In genomic region chr1:229114315-229114714, GRCh38 we compare ENCODE assay signal across 20 cellular contexts.
DNase-seq lines count a peak whose midpoint lies in the region; ATAC-seq, FAIRE-seq and TF ChIP-seq lines count a peak whose summit lies in the region.
"Had no signal": no experiment of that assay in that cellular context is flagged by ENCODE, and none has a peak within 500 bp of the region (broad histone marks: within the 10 kb centered on the region; RNA-seq: fewer than 3 reads in every experiment).

No MANE protein-coding gene starts in this region.

- H3K27me3 Mint-ChIP-seq in Calu3 (ENCODE audit: unreplicated experiment) (no peaks in the 10 kb centered on the region), progenitor cell of endocrine pancreas (no peaks in the 10 kb centered on the region)
- H3K27me3 Mint-ChIP-seq: stimulated activated naive CD8-positive, alpha-beta T cell treated with anti-CD3 and anti-CD28 coated beads, Interleukin-15, amount 100 ng/mL, for 72 hours had no signal

- H3K79me2 ChIP-seq in H1 (ENCODE audit: control insufficient read depth in 1 of 2, insufficient read depth in 2 of 2, low read length in 2 of 2): no peaks in the 10 kb centered on the region

- H3K18ac ChIP-seq in H1 (ENCODE audit: extremely low read depth, low read length): no peak overlapping the region

- H3K36me3 ChIP-seq in H1 (ENCODE audit: control insufficient read depth in 2 of 4, insufficient read depth in 4 of 4, low read length in 3 of 4): no peaks in the 10 kb centered on the region
- H3K36me3 ChIP-seq: breast epithelium, left lung had no signal

- DNase-seq in Calu3: no peak
- DNase-seq in NCI-H69 (lab: John Stamatoyannopoulos, UW): peak; percentile 88
- DNase-seq in H1 (ENCODE audit: low read depth in 1 of 2, low spot score in 2 of 2): no peak
- no peak for DNase-seq in progenitor cell of endocrine pancreas (ENCODE audit: low spot score, unreplicated experiment)
- DNase-seq in cortex of kidney (lab: John Stamatoyannopoulos, UW): no peak
- DNase-seq in ecto neural progenitor cell (ENCODE audit: low spot score): no peak
- DNase-seq: activated CD8-positive, alpha-beta memory T cell treated with anti-CD3 and anti-CD28 coated beads, Interleukin-2, amount 50 U/mL, for 4 hours; activated naive CD4-positive, alpha-beta T cell treated with anti-CD3 and anti-CD28 coated beads, Interleukin-2, amount 50 U/mL, for 16 hours; AML-193; DMS79 treated with DMSO at 0.1 percent for 48 hours; effector CD4-positive, alpha-beta T cell; hypothalamus; left lung; NCI-H1436; NCI-H526 treated with DMSO at 0.1 percent for 48 hours; posterior cingulate gyrus; stimulated activated naive CD8-positive, alpha-beta T cell treated with anti-CD3 and anti-CD28 coated beads, Interleukin-15, amount 100 ng/mL, for 72 hours had no signal

- no peak overlapping the region for H3K4me3 ChIP-seq in H1 (ENCODE audit: extremely low read depth in 1 of 4, insufficient read depth in 2 of 4, low read depth in 3 of 4, low read length in 4 of 4)
- H3K4me3 ChIP-seq: breast epithelium, left lung had no signal

- H3K4me3 Mint-ChIP-seq in Calu3 (ENCODE audit: low read depth, unreplicated experiment) (no peak overlapping the region), progenitor cell of endocrine pancreas (ENCODE audit: low read depth) (no peak overlapping the region)
- H3K4me3 Mint-ChIP-seq: stimulated activated naive CD8-positive, alpha-beta T cell treated with anti-CD3 and anti-CD28 coated beads, Interleukin-15, amount 100 ng/mL, for 72 hours had no signal

- no peak for TF ChIP-seq EP300 in H1 (IDR thresholded peaks at IDR 0.05; ENCODE audit: borderline replicate concordance in 1 of 2, low read depth in 2 of 2, low read length in 2 of 2)

- H3K56ac ChIP-seq in H1 (replicated peaks; ENCODE audit: insufficient read length, low read depth, low read length): no peak overlapping the region

- no peak overlapping the region for H3K4ac ChIP-seq in H1 (replicated peaks; ENCODE audit: insufficient read length, low read depth, low read length)

- POLR2A ChIA-PET in H1 (lab: Charles Lee; ENCODE audit: partially characterized antibody): interaction anchor here (1.1 kb wide), 1 partner anchor 15 kb away, joined by 3 read pairs; no protein-coding TSS in a partner anchor

- no peak overlapping the region for H4K8ac ChIP-seq in H1 (ENCODE audit: extremely low read depth, insufficient read depth, low read length)

- no peak overlapping the region for H3K14ac ChIP-seq in H1 (ENCODE audit: insufficient read length)

- peak overlapping the region; percentile 73; the same call in 1 of the 2 replicates for H2BK15ac ChIP-seq in H1 (ENCODE audit: low read length)

- 87% methylated on average over 5 of the region's 5 CpGs; no CpG with 5 or more reads in 1 of the 2 experiments for WGBS in H1 (ENCODE audit: extremely low coverage in 1 of 2, insufficient coverage in 1 of 2, insufficient read length in 1 of 2, insufficient replicate concordance in 2 of 2, low coverage in 1 of 2, low lambda C conversion rate in 2 of 2, missing lambda C conversion rate in 1 of 2), 2 experiments

- H3K36me3 Mint-ChIP-seq in Calu3 (ENCODE audit: insufficient read depth, unreplicated experiment) (no peaks in the 10 kb centered on the region), progenitor cell of endocrine pancreas (ENCODE audit: insufficient read depth) (no peaks in the 10 kb centered on the region)

- no TSS peak for BruUV-seq in Calu3 (replicated peaks; lab: Mats Ljungman, UMichigan)

- peak overlapping the region; percentile 7 for H3K27ac Mint-ChIP-seq in Calu3 (ENCODE audit: unreplicated experiment)
- peak overlapping the region; percentile 26 for H3K27ac Mint-ChIP-seq in progenitor cell of endocrine pancreas
- H3K27ac Mint-ChIP-seq: stimulated activated naive CD8-positive, alpha-beta T cell treated with anti-CD3 and anti-CD28 coated beads, Interleukin-15, amount 100 ng/mL, for 72 hours had no signal

- no peak overlapping the region for H3K27ac ChIP-seq in H1 (ENCODE audit: low read depth, low read length)
- H3K27ac ChIP-seq: breast epithelium, left lung had no signal

- H3K9ac ChIP-seq in H1 (replicated peaks in 1 of 4; ENCODE audit: extremely low read depth in 1 of 4, low read depth in 3 of 4, low read length in 3 of 4): no peak overlapping the region

- no peak overlapping the region for H2BK20ac ChIP-seq in H1 (ENCODE audit: low read length)

- FAIRE-seq in H1 (lab: Jason Lieb, UNC): no peak

- 0 out of 2 replicates have a peak overlapping the region, but pooled peaks have one; percentile 72 for H2BK12ac ChIP-seq in H1 (ENCODE audit: low read depth, low read length)

- intact Hi-C loops in Calu3 (cut with micrococcal nuclease; ENCODE audit: unreplicated experiment): no loop called here

- no peak overlapping the region for H3K4me2 ChIP-seq in H1 (ENCODE audit: insufficient read depth in 1 of 2, low read depth in 2 of 2, low read length in 2 of 2)

- no peak overlapping the region for H2BK120ac ChIP-seq in H1 (replicated peaks; ENCODE audit: low read depth, low read length)

- H2AFZ ChIP-seq in H1 (ENCODE audit: low read length): no peak overlapping the region

- ATAC-seq in GM19035 (IDR thresholded peaks at IDR 0.05; ENCODE audit: unreplicated experiment) (no peak), HG02678 (IDR thresholded peaks at IDR 0.05; ENCODE audit: unreplicated experiment) (no peak)
- ATAC-seq: left lung; stimulated activated naive CD8-positive, alpha-beta T cell treated with anti-CD3 and anti-CD28 coated beads, Interleukin-15, amount 100 ng/mL, for 72 hours had no signal

- H2AK5ac ChIP-seq in H1 (ENCODE audit: low read depth, low read length): no peak overlapping the region

- H3K79me1 ChIP-seq in H1 (ENCODE audit: low read depth, low read length): no peaks in the 10 kb centered on the region; the same call in 1 of the 2 replicates

- no peak overlapping the region for H4K91ac ChIP-seq in H1 (replicated peaks; ENCODE audit: insufficient read length, low read length)

- H3K9me3 Mint-ChIP-seq in Calu3 (ENCODE audit: low read depth, unreplicated experiment) (no peaks in the 10 kb centered on the region), progenitor cell of endocrine pancreas (ENCODE audit: low read depth) (peaks cover under 1% of the 10 kb centered on the region)
- H3K9me3 Mint-ChIP-seq: stimulated activated naive CD8-positive, alpha-beta T cell treated with anti-CD3 and anti-CD28 coated beads, Interleukin-15, amount 100 ng/mL, for 72 hours had no signal

- H3K9me3 ChIP-seq in H1 (ENCODE audit: insufficient read depth in 2 of 2, low read depth in 1 of 2, low read length in 1 of 2): no peaks in the 10 kb centered on the region
- H3K9me3 ChIP-seq: breast epithelium, left lung had no signal

- no peak overlapping the region for H2BK5ac ChIP-seq in H1 (ENCODE audit: low read depth, low read length)

- H3K23ac ChIP-seq in H1 (ENCODE audit: insufficient read length): no peak overlapping the region

- H4K5ac ChIP-seq in H1 (ENCODE audit: insufficient read length, low read depth, low read length): no peak overlapping the region

- H3K4me1 ChIP-seq in H1 (replicated peaks in 1 of 4; ENCODE audit: control insufficient read depth in 3 of 4, insufficient read depth in 4 of 4, low read length in 3 of 4): peaks cover 0 to 6% (median 4%) of the 10 kb centered on the region in 4 experiments; a peak in 3 of 7 replicates

- TF ChIP-seq RAD21 in H1 (IDR thresholded peaks at IDR 0.05 in 1 of 2, conservative IDR thresholded peaks at IDR 0.05 in 1 of 2; ENCODE audit: low read depth in 2 of 2, low read length in 2 of 2): no peak

- H3K4me1 Mint-ChIP-seq in Calu3 (ENCODE audit: low read depth, unreplicated experiment) (peaks cover 58% of the 10 kb centered on the region), progenitor cell of endocrine pancreas (ENCODE audit: low read depth) (peaks cover 59% of the 10 kb centered on the region)
- H3K4me1 Mint-ChIP-seq: stimulated activated naive CD8-positive, alpha-beta T cell treated with anti-CD3 and anti-CD28 coated beads, Interleukin-15, amount 100 ng/mL, for 72 hours had no signal

- no peaks in the 10 kb centered on the region for H3K23me2 ChIP-seq in H1 (ENCODE audit: low read depth, low read length)

- H3K27me3 ChIP-seq in H1 (replicated peaks in 1 of 4; ENCODE audit: control insufficient read depth in 3 of 4, extremely low read depth in 1 of 4, insufficient read depth in 3 of 4, low read length in 3 of 4): peaks cover 0 to 11% (median 2%) of the 10 kb centered on the region in 4 experiments; a peak in 4 of 7 replicates
- H3K27me3 ChIP-seq: breast epithelium, left lung had no signal

- CTCF ChIA-PET in Calu3 (lab: Charles Lee) (interaction anchor here (1.1 to 1.4 kb wide), 3 partner anchors 10 to 276 kb away, joined by 3 to 4 read pairs (median 3); no protein-coding TSS in a partner anchor), H1 (lab: Charles Lee; ENCODE audit: partially characterized antibody) (interaction anchor here (0.9 to 2.1 kb wide), 8 partner anchors 10 to 450 kb away, joined by 3 to 7 read pairs (median 4); no protein-coding TSS in a partner anchor)

- TF ChIP-seq CTCF in Calu3 (IDR thresholded peaks at IDR 0.05; ENCODE audit: unreplicated experiment) (no peak), H1 (IDR thresholded peaks at IDR 0.05; ENCODE audit: control extremely low read depth in 1 of 3, insufficient read depth in 1 of 3, low read depth in 1 of 3, low read length in 3 of 3) (no peak), progenitor cell of endocrine pancreas (IDR thresholded peaks at IDR 0.05; ENCODE audit: unreplicated experiment) (no peak)

- TF ChIP-seq POLR2A in H1 (IDR thresholded peaks at IDR 0.05; ENCODE audit: control extremely low read depth in 1 of 2, low read depth in 2 of 2, low read length in 2 of 2): no peak

- H4K20me1 ChIP-seq in H1 (replicated peaks in 1 of 2; ENCODE audit: control insufficient read depth in 1 of 2, insufficient read depth in 2 of 2, low read length in 2 of 2): peaks cover 2% of the 10 kb centered on the region in 2 experiments

TF ChIP-seq in H1, 55 proteins besides CTCF, POLR2A, EP300 and RAD21:
- TF ChIP-seq SP4 (IDR thresholded peaks at IDR 0.05; ENCODE audit: low read length): no peak
- TF ChIP-seq KDM1A (IDR thresholded peaks at IDR 0.05; ENCODE audit: borderline replicate concordance, low read length): no peak
- TF ChIP-seq EZH2 (IDR thresholded peaks at IDR 0.05; ENCODE audit: low read depth, low read length, severe bottlenecking): no peak
- TF ChIP-seq RBBP5 (IDR thresholded peaks at IDR 0.05; ENCODE audit: borderline replicate concordance, low read depth, low read length): no peak
- TF ChIP-seq POLR2AphosphoS5 (IDR thresholded peaks at IDR 0.05; ENCODE audit: low read depth, low read length): no peak
- TF ChIP-seq CREB1 (IDR thresholded peaks at IDR 0.05): no peak
- no peak for TF ChIP-seq TCF12 (IDR thresholded peaks at IDR 0.05; ENCODE audit: low read depth, low read length)
- no peak for TF ChIP-seq GTF2F1 (IDR thresholded peaks at IDR 0.05; ENCODE audit: borderline replicate concordance, low read depth, low read length)
- no peak for TF ChIP-seq ZNF274 (IDR thresholded peaks at IDR 0.05; ENCODE audit: borderline replicate concordance, extremely low read depth, low read length)
- no peak for TF ChIP-seq BCL11A (IDR thresholded peaks at IDR 0.05; ENCODE audit: low read depth in 2 of 2, low read length in 2 of 2)
